2 cellular contexts compared by ENCODE assay signal in genomic region chr2:109325570-109325969, GRCh38.
TF ChIP-seq lines count a peak whose summit lies in the region.

No MANE protein-coding gene starts in this region.

TF ChIP-seq in SK-N-SH, 30 proteins besides CTCF, POLR2A, EP300 and RAD21 (continued from another document):
- TF ChIP-seq, protein P1, sequence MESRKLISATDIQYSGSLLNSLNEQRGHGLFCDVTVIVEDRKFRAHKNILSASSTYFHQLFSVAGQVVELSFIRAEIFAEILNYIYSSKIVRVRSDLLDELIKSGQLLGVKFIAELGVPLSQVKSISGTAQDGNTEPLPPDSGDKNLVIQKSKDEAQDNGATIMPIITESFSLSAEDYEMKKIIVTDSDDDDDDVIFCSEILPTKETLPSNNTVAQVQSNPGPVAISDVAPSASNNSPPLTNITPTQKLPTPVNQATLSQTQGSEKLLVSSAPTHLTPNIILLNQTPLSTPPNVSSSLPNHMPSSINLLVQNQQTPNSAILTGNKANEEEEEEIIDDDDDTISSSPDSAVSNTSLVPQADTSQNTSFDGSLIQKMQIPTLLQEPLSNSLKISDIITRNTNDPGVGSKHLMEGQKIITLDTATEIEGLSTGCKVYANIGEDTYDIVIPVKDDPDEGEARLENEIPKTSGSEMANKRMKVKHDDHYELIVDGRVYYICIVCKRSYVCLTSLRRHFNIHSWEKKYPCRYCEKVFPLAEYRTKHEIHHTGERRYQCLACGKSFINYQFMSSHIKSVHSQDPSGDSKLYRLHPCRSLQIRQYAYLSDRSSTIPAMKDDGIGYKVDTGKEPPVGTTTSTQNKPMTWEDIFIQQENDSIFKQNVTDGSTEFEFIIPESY (IDR thresholded peaks at IDR 0.05; ENCODE audit: borderline replicate concordance, low read depth), result no peak
- no peak for TF ChIP-seq RXRA (IDR thresholded peaks at IDR 0.05; ENCODE audit: borderline replicate concordance, low read depth)
- TF ChIP-seq SIN3A (IDR thresholded peaks at IDR 0.05; ENCODE audit: borderline replicate concordance, low read depth, low read length), result no peak
- TF ChIP-seq GATA2 (CRISPR knock-in tag; IDR thresholded peaks at IDR 0.05), result no peak
- TF ChIP-seq SMC3 (IDR thresholded peaks at IDR 0.05; ENCODE audit: low read depth, low read length), result no peak
- TF ChIP-seq JUND (IDR thresholded peaks at IDR 0.05), result no peak
- no peak for TF ChIP-seq RCOR1 (IDR thresholded peaks at IDR 0.05; ENCODE audit: low read length)
- TF ChIP-seq FOSL2 (IDR thresholded peaks at IDR 0.05; ENCODE audit: borderline replicate concordance, low read depth), result no peak
- TF ChIP-seq, protein P2, sequence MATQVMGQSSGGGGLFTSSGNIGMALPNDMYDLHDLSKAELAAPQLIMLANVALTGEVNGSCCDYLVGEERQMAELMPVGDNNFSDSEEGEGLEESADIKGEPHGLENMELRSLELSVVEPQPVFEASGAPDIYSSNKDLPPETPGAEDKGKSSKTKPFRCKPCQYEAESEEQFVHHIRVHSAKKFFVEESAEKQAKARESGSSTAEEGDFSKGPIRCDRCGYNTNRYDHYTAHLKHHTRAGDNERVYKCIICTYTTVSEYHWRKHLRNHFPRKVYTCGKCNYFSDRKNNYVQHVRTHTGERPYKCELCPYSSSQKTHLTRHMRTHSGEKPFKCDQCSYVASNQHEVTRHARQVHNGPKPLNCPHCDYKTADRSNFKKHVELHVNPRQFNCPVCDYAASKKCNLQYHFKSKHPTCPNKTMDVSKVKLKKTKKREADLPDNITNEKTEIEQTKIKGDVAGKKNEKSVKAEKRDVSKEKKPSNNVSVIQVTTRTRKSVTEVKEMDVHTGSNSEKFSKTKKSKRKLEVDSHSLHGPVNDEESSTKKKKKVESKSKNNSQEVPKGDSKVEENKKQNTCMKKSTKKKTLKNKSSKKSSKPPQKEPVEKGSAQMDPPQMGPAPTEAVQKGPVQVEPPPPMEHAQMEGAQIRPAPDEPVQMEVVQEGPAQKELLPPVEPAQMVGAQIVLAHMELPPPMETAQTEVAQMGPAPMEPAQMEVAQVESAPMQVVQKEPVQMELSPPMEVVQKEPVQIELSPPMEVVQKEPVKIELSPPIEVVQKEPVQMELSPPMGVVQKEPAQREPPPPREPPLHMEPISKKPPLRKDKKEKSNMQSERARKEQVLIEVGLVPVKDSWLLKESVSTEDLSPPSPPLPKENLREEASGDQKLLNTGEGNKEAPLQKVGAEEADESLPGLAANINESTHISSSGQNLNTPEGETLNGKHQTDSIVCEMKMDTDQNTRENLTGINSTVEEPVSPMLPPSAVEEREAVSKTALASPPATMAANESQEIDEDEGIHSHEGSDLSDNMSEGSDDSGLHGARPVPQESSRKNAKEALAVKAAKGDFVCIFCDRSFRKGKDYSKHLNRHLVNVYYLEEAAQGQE (IDR thresholded peaks at IDR 0.05; ENCODE audit: low read depth, low read length), result no peak
- no peak for TF ChIP-seq TEAD4 (IDR thresholded peaks at IDR 0.05; ENCODE audit: borderline replicate concordance, insufficient read depth)
- no peak for TF ChIP-seq FOXM1 (IDR thresholded peaks at IDR 0.05; ENCODE audit: low read depth)
- no peak for TF ChIP-seq YY1 (IDR thresholded peaks at IDR 0.05; ENCODE audit: low read depth)

TF ChIP-seq in SK-N-SH treated with all-trans-retinoic acid at 6 μM for 48 hours, 23 proteins besides CTCF, POLR2A, EP300 and RAD21 (continued from another document):
- TF ChIP-seq, protein P3, sequence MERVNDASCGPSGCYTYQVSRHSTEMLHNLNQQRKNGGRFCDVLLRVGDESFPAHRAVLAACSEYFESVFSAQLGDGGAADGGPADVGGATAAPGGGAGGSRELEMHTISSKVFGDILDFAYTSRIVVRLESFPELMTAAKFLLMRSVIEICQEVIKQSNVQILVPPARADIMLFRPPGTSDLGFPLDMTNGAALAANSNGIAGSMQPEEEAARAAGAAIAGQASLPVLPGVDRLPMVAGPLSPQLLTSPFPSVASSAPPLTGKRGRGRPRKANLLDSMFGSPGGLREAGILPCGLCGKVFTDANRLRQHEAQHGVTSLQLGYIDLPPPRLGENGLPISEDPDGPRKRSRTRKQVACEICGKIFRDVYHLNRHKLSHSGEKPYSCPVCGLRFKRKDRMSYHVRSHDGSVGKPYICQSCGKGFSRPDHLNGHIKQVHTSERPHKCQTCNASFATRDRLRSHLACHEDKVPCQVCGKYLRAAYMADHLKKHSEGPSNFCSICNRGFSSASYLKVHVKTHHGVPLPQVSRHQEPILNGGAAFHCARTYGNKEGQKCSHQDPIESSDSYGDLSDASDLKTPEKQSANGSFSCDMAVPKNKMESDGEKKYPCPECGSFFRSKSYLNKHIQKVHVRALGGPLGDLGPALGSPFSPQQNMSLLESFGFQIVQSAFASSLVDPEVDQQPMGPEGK (CRISPR knock-in tag; IDR thresholded peaks at IDR 0.05; ENCODE audit: borderline replicate concordance), result no peak
- TF ChIP-seq TOX (CRISPR knock-in tag; IDR thresholded peaks at IDR 0.05; ENCODE audit: borderline replicate concordance) (no peak), ISL1 (CRISPR knock-in tag; IDR thresholded peaks at IDR 0.05) (no peak), ZNF70 (CRISPR knock-in tag; IDR thresholded peaks at IDR 0.05) (no peak), CSRNP3 (CRISPR knock-in tag; IDR thresholded peaks at IDR 0.05) (no peak), ZFP3 (CRISPR knock-in tag; IDR thresholded peaks at IDR 0.05) (no peak), ESRRG (CRISPR knock-in tag; IDR thresholded peaks at IDR 0.05) (no peak), CREB5 (CRISPR knock-in tag; IDR thresholded peaks at IDR 0.05; ENCODE audit: low read depth) (no peak), ZNF565 (CRISPR knock-in tag; conservative IDR thresholded peaks at IDR 0.05; ENCODE audit: low read depth) (no peak)
